Comparison of ENCODE assay signal across 1 cellular context in the genomic region with DNA sequence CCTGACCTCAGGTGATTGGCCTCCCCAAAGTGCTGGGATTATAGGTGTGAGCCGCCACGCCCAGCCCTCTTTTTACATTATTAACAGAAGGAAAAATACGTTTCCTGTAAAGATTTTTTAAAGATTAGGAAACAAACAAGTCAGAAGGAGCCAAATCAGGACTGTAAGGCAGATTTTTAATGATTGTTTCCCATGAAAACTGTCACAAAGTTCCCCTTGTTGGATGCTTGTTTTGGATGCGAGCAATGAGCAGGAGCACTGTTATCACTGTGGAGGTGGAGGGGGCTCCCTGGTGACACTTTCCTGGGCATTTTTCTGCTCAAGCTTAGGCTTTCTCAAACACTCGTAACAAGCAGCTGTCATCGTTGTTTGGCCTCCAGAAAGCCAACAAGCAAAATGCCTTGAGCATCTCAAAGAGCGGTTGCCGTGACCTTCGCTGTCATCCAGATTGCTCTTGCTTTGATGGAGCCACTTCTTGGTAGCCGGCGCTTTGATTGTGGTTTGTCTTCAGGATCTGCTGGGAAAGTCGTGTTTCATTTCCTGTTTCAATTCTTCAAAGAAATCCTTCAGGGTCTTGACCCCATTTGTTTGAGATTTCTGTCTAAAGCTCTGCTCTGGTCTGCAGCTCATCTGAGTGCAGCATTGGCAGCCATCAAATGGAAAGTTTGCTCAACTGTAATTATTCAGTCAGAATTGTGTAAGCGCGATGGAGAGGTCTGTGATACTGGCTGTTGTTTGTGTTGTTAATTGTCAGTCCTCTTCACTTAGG.
TF ChIP-seq lines count a peak whose summit lies in the region.

No MANE protein-coding gene starts in this region.

TF ChIP-seq in HepG2, 621 proteins besides CTCF, POLR2A, EP300 and RAD21 (continued from another document and continues in another):
- TF ChIP-seq SRF (IDR thresholded peaks at IDR 0.05; ENCODE audit: low read depth, low read length) (no peak), ZNF644 (CRISPR knock-in tag; IDR thresholded peaks at IDR 0.05; ENCODE audit: low read depth) (0 out of 2 replicates have a peak, but pooled peaks have one; percentile 67), ZXDC (CRISPR knock-in tag; IDR thresholded peaks at IDR 0.05) (no peak), ZNF333 (CRISPR knock-in tag; IDR thresholded peaks at IDR 0.05; ENCODE audit: borderline replicate concordance) (no peak), REST (IDR thresholded peaks at IDR 0.05; ENCODE audit: borderline replicate concordance in 1 of 2, low read depth in 1 of 2, low read length in 2 of 2) (no peak), RFX3 (CRISPR knock-in tag; IDR thresholded peaks at IDR 0.05) (no peak), ZNF224 (CRISPR knock-in tag; IDR thresholded peaks at IDR 0.05) (no peak), SPEN (CRISPR knock-in tag; IDR thresholded peaks at IDR 0.05; ENCODE audit: low read depth) (no peak), KLF16 (CRISPR knock-in tag; IDR thresholded peaks at IDR 0.05) (no peak), MAX (IDR thresholded peaks at IDR 0.05) (peak; percentile 41; the same call in 1 of the 2 replicates), ZSCAN21 (CRISPR knock-in tag; IDR thresholded peaks at IDR 0.05; ENCODE audit: borderline replicate concordance) (no peak), ZFP41 (CRISPR knock-in tag; IDR thresholded peaks at IDR 0.05; ENCODE audit: borderline replicate concordance) (no peak), ZNF761 (CRISPR knock-in tag; conservative IDR thresholded peaks at IDR 0.05) (no peak), MYC (CRISPR knock-in tag; IDR thresholded peaks at IDR 0.05; ENCODE audit: borderline replicate concordance) (no peak; the same call in 1 of the 2 replicates), SALL1 (CRISPR knock-in tag; IDR thresholded peaks at IDR 0.05) (peak; percentile 51), ZNF232 (CRISPR knock-in tag; IDR thresholded peaks at IDR 0.05; ENCODE audit: borderline replicate concordance) (no peak), DR1 (CRISPR knock-in tag; IDR thresholded peaks at IDR 0.05) (no peak), ZNF563 (CRISPR knock-in tag; IDR thresholded peaks at IDR 0.05) (no peak), SYNCRIP (IDR thresholded peaks at IDR 0.05; ENCODE audit: insufficient read depth, low read depth, low read length) (no peak), ZFP90 (CRISPR knock-in tag; IDR thresholded peaks at IDR 0.05; ENCODE audit: borderline replicate concordance) (no peak), MED1 (CRISPR knock-in tag; IDR thresholded peaks at IDR 0.05) (peak; percentile 57), KDM2A (CRISPR knock-in tag; IDR thresholded peaks at IDR 0.05; ENCODE audit: borderline replicate concordance, low read depth) (no peak), ZNF83 (CRISPR knock-in tag; IDR thresholded peaks at IDR 0.05; ENCODE audit: borderline replicate concordance) (no peak), ZNF788 (CRISPR knock-in tag; IDR thresholded peaks at IDR 0.05; ENCODE audit: borderline replicate concordance) (peak; percentile 46; the same call in 1 of the 2 replicates), JUND (CRISPR knock-in tag; IDR thresholded peaks at IDR 0.05) (no peak), ZBTB1 (CRISPR knock-in tag; IDR thresholded peaks at IDR 0.05; ENCODE audit: borderline replicate concordance) (no peak), MEIS1 (CRISPR knock-in tag; IDR thresholded peaks at IDR 0.05; ENCODE audit: borderline replicate concordance) (no peak), ZBTB34 (CRISPR knock-in tag; IDR thresholded peaks at IDR 0.05) (no peak), ZNF20 (CRISPR knock-in tag; IDR thresholded peaks at IDR 0.05) (no peak), KDM5A (IDR thresholded peaks at IDR 0.05; ENCODE audit: borderline replicate concordance, low read length) (no peak), ZNF510 (CRISPR knock-in tag; IDR thresholded peaks at IDR 0.05; ENCODE audit: low read depth) (no peak), HNRNPL (IDR thresholded peaks at IDR 0.05; ENCODE audit: low read depth, low read length) (no peak), ZNF737 (CRISPR knock-in tag; IDR thresholded peaks at IDR 0.05; ENCODE audit: borderline replicate concordance) (no peak), PAWR (CRISPR knock-in tag; IDR thresholded peaks at IDR 0.05; ENCODE audit: borderline replicate concordance) (no peak), ZNF550 (CRISPR knock-in tag; IDR thresholded peaks at IDR 0.05; ENCODE audit: borderline replicate concordance) (no peak), NR2F6 (IDR thresholded peaks at IDR 0.05) (peak; percentile 99), NR2F6 (CRISPR knock-in tag; IDR thresholded peaks at IDR 0.05) (peak; percentile 96), MAF1 (CRISPR knock-in tag; IDR thresholded peaks at IDR 0.05; ENCODE audit: borderline replicate concordance) (no peak), ZSCAN20 (CRISPR knock-in tag; IDR thresholded peaks at IDR 0.05; ENCODE audit: borderline replicate concordance) (no peak)
- TF ChIP-seq, protein P1, sequence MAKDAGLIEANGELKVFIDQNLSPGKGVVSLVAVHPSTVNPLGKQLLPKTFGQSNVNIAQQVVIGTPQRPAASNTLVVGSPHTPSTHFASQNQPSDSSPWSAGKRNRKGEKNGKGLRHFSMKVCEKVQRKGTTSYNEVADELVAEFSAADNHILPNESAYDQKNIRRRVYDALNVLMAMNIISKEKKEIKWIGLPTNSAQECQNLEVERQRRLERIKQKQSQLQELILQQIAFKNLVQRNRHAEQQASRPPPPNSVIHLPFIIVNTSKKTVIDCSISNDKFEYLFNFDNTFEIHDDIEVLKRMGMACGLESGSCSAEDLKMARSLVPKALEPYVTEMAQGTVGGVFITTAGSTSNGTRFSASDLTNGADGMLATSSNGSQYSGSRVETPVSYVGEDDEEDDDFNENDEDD (CRISPR knock-in tag; IDR thresholded peaks at IDR 0.05; ENCODE audit: borderline replicate concordance) = no peak
- TF ChIP-seq, protein P2, sequence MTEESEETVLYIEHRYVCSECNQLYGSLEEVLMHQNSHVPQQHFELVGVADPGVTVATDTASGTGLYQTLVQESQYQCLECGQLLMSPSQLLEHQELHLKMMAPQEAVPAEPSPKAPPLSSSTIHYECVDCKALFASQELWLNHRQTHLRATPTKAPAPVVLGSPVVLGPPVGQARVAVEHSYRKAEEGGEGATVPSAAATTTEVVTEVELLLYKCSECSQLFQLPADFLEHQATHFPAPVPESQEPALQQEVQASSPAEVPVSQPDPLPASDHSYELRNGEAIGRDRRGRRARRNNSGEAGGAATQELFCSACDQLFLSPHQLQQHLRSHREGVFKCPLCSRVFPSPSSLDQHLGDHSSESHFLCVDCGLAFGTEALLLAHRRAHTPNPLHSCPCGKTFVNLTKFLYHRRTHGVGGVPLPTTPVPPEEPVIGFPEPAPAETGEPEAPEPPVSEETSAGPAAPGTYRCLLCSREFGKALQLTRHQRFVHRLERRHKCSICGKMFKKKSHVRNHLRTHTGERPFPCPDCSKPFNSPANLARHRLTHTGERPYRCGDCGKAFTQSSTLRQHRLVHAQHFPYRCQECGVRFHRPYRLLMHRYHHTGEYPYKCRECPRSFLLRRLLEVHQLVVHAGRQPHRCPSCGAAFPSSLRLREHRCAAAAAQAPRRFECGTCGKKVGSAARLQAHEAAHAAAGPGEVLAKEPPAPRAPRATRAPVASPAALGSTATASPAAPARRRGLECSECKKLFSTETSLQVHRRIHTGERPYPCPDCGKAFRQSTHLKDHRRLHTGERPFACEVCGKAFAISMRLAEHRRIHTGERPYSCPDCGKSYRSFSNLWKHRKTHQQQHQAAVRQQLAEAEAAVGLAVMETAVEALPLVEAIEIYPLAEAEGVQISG (CRISPR knock-in tag; IDR thresholded peaks at IDR 0.05) = peak; percentile 50; the same call in 1 of the 2 replicates
- TF ChIP-seq, protein P3, sequence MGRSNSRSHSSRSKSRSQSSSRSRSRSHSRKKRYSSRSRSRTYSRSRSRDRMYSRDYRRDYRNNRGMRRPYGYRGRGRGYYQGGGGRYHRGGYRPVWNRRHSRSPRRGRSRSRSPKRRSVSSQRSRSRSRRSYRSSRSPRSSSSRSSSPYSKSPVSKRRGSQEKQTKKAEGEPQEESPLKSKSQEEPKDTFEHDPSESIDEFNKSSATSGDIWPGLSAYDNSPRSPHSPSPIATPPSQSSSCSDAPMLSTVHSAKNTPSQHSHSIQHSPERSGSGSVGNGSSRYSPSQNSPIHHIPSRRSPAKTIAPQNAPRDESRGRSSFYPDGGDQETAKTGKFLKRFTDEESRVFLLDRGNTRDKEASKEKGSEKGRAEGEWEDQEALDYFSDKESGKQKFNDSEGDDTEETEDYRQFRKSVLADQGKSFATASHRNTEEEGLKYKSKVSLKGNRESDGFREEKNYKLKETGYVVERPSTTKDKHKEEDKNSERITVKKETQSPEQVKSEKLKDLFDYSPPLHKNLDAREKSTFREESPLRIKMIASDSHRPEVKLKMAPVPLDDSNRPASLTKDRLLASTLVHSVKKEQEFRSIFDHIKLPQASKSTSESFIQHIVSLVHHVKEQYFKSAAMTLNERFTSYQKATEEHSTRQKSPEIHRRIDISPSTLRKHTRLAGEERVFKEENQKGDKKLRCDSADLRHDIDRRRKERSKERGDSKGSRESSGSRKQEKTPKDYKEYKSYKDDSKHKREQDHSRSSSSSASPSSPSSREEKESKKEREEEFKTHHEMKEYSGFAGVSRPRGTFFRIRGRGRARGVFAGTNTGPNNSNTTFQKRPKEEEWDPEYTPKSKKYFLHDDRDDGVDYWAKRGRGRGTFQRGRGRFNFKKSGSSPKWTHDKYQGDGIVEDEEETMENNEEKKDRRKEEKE (IDR thresholded peaks at IDR 0.05) = no peak
- TF ChIP-seq, protein P4, sequence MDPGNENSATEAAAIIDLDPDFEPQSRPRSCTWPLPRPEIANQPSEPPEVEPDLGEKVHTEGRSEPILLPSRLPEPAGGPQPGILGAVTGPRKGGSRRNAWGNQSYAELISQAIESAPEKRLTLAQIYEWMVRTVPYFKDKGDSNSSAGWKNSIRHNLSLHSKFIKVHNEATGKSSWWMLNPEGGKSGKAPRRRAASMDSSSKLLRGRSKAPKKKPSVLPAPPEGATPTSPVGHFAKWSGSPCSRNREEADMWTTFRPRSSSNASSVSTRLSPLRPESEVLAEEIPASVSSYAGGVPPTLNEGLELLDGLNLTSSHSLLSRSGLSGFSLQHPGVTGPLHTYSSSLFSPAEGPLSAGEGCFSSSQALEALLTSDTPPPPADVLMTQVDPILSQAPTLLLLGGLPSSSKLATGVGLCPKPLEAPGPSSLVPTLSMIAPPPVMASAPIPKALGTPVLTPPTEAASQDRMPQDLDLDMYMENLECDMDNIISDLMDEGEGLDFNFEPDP (CRISPR knock-in tag; conservative IDR thresholded peaks at IDR 0.05) = 0 out of 2 replicates have a peak, but pooled peaks have one; percentile 65
